ENCODE assay signal across 22 cellular contexts in the genomic region with DNA sequence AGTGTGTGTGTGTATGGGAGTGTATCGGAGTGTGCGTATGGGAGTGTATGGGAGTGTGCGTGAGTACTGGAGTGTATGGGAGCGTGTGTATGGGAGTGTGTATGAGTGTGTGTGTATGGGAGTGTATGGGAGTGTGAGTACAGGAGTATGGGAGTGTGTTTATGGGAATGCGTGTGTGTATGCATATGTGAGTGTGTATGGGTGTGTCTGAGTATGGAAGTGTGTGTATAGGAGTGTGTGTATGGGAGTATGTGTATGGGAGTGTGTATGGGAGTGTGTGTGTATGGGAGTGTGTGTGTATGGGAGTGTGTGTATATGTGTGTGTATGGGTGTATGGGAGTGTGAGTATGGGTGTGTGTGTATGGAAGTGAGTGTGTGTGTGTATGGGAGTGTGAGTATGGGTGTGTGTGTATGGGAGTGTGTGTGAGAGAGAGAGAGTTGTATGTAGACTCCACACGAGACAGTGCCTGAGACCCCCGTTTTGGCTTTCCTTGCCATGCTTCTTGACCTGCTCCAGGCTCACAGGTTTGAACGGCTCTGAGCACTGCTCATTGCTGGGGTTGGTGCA. TPM values are rescaled to one million over a fixed set of nuclear protein-coding genes. Genes with fewer than 3 reads are reported as not detected.
DNase-seq lines count a peak whose midpoint lies in the region; ATAC-seq and TF ChIP-seq lines count a peak whose summit lies in the region.
"Had no signal": no experiment of that assay in that cellular context is flagged by ENCODE, and none has a peak within 500 bp of the region (broad histone marks: within the 10 kb centered on the region; RNA-seq: fewer than 3 reads in every experiment).

No MANE protein-coding gene starts in this region.

- H3K36me3 ChIP-seq in HCT116 (ENCODE audit: control insufficient read depth in 1 of 2, insufficient read depth in 2 of 2, low read length in 2 of 2) (peaks cover 6 to 17% of the 10 kb centered on the region in 2 experiments; a peak in 2 of 4 replicates), esophagus muscularis mucosa (peaks cover 0 to 25% (median 19%) of the 10 kb centered on the region in 4 donors), neural progenitor cell (no peaks in the 10 kb centered on the region)
- H3K36me3 ChIP-seq: MG63, ovary had no signal

- no peak overlapping the region for H2AFZ ChIP-seq in HCT116 (ENCODE audit: low read depth, low read length, poor library complexity, severe bottlenecking)
- H2AFZ ChIP-seq in neural progenitor cell (replicated peaks) = no peak overlapping the region
- H2AFZ ChIP-seq: hepatocyte had no signal

- H3K27ac ChIP-seq in HCT116 (ENCODE audit: low read depth, low read length) (no peak overlapping the region), esophagus muscularis mucosa (replicated peaks in 1 of 4) (no peak overlapping the region), neural progenitor cell (no peak overlapping the region)
- H3K27ac ChIP-seq: hepatocyte, HL-60, ovary, sigmoid colon had no signal

- no peaks in the 10 kb centered on the region for H3F3A ChIP-seq in neural progenitor cell (ENCODE audit: low read depth)

- H3K27me3 ChIP-seq in HCT116 (ENCODE audit: insufficient read depth, low read length) = no peaks in the 10 kb centered on the region
- H3K27me3 ChIP-seq in esophagus muscularis mucosa = no peaks in the 10 kb centered on the region
- no peaks in the 10 kb centered on the region for H3K27me3 ChIP-seq in neural progenitor cell
- H3K27me3 ChIP-seq: hepatocyte, MG63, ovary, sigmoid colon had no signal

- H4K20me1 ChIP-seq in HCT116 (ENCODE audit: insufficient read depth) (no peaks in the 10 kb centered on the region), neural progenitor cell (ENCODE audit: low read depth) (no peaks in the 10 kb centered on the region)

- H3K27me3 Mint-ChIP-seq in neural progenitor cell (ENCODE audit: insufficient read depth, low read depth) = peaks cover 3% of the 10 kb centered on the region

- H3K4me3 ChIP-seq in HCT116 (replicated peaks in 1 of 2; ENCODE audit: low read depth in 1 of 2, low read length in 2 of 2) (no peak overlapping the region), esophagus muscularis mucosa (no peak overlapping the region), neural progenitor cell (no peak overlapping the region)
- H3K4me3 ChIP-seq: hepatocyte, MG63, ovary, sigmoid colon had no signal

- H3K9ac ChIP-seq in HCT116 (ENCODE audit: low read length) = no peak overlapping the region
- no peak overlapping the region for H3K9ac ChIP-seq in neural progenitor cell

- RAD21 ChIA-PET in HCT116 (lab: Charles Lee; ENCODE audit: low non-redundant PET in 1 of 2, low total read pairs in 2 of 2, uncharacterized antibody in 2 of 2, unreplicated experiment in 2 of 2) = no interaction called here

- intact Hi-C loops in HCT116 (cut with micrococcal nuclease) (loop anchor here (2.0 kb wide), 1 partner anchor 147 kb away; no protein-coding TSS in a partner anchor), esophagus muscularis mucosa (cut with DNase I) (no loop called here)

- no TSS peak for BruUV-seq in HCT116 (replicated peaks; lab: Mats Ljungman, UMichigan)

- no peak overlapping the region for H3K4me3 Mint-ChIP-seq in stimulated activated effector memory CD8-positive, alpha-beta T cell treated with anti-CD3 and anti-CD28 coated beads, Interleukin-12 subunit alpha, Interleukin-12 subunit beta, amount 100 ng/mL, for 72 hours
- H3K4me3 Mint-ChIP-seq in neural progenitor cell = no peak overlapping the region

- no peak for TF ChIP-seq EP300 in esophagus muscularis mucosa (IDR thresholded peaks at IDR 0.05)

- no peaks in the 10 kb centered on the region for H3K9me3 Mint-ChIP-seq in stimulated activated effector memory CD8-positive, alpha-beta T cell treated with anti-CD3 and anti-CD28 coated beads, Interleukin-12 subunit alpha, Interleukin-12 subunit beta, amount 100 ng/mL, for 72 hours
- H3K9me3 Mint-ChIP-seq in neural progenitor cell = no peaks in the 10 kb centered on the region

- CTCF ChIA-PET in GM10248 (lab: Yijun Ruan, JAX) = no interaction called here
- CTCF ChIA-PET in HCT116 (lab: Charles Lee) = no interaction called here

- H3K9me2 ChIP-seq in HCT116 (ENCODE audit: insufficient read depth) = no peaks in the 10 kb centered on the region

- peaks cover 9% of the 10 kb centered on the region for H3K4me1 Mint-ChIP-seq in stimulated activated effector memory CD8-positive, alpha-beta T cell treated with anti-CD3 and anti-CD28 coated beads, Interleukin-12 subunit alpha, Interleukin-12 subunit beta, amount 100 ng/mL, for 72 hours
- peaks cover 5% of the 10 kb centered on the region for H3K4me1 Mint-ChIP-seq in neural progenitor cell

- TF ChIP-seq POLR2A in HCT116 (IDR thresholded peaks at IDR 0.05; ENCODE audit: borderline replicate concordance, extremely low read depth, insufficient read depth, insufficient read length) (no peak), esophagus muscularis mucosa (IDR thresholded peaks at IDR 0.05; ENCODE audit: low read depth) (no peak)

- H3K9me3 ChIP-seq in HCT116 (ENCODE audit: control insufficient read depth in 1 of 2, insufficient read depth in 1 of 2, low read depth in 1 of 2, low read length in 2 of 2) = no peaks in the 10 kb centered on the region
- no peaks in the 10 kb centered on the region for H3K9me3 ChIP-seq in esophagus muscularis mucosa
- no peaks in the 10 kb centered on the region for H3K9me3 ChIP-seq in neural progenitor cell (ENCODE audit: low read depth)
- H3K9me3 ChIP-seq: MG63, ovary, sigmoid colon had no signal

- no peak overlapping the region for H3K4me2 ChIP-seq in HCT116 (ENCODE audit: low read length)
- no peak overlapping the region for H3K4me2 ChIP-seq in neural progenitor cell
- H3K4me2 ChIP-seq: hepatocyte had no signal

- peak; percentile 6 for DNase-seq in GM10248 (ENCODE audit: extremely low spot score)
- no peak for DNase-seq in HCT116 (ENCODE audit: low read depth, low spot score)
- DNase-seq in esophagus muscularis mucosa (ENCODE audit: extremely low spot score) = peak; percentile 91
- no peak for DNase-seq in stimulated activated effector memory CD8-positive, alpha-beta T cell treated with anti-CD3 and anti-CD28 coated beads, Interleukin-12 subunit alpha, Interleukin-12 subunit beta, amount 100 ng/mL, for 72 hours (ENCODE audit: low spot score in 2 of 2)
- no peak for DNase-seq in neural progenitor cell (ENCODE audit: low spot score)
- DNase-seq: activated CD4-positive, alpha-beta T cell treated with anti-CD3 and anti-CD28 coated beads for 4 hours; activated naive CD4-positive, alpha-beta T cell; activated T-cell treated with anti-CD3 and anti-CD28 coated beads for 4 hours; amygdala; foreskin fibroblast; mammary epithelial cell; MG63; NCI-H1436; NCI-H2171; NCI-H526; ovary; SIG-M5; sigmoid colon had no signal

- ATAC-seq in HCT116 (peak; percentile 5; the same call in 1 of the 2 replicates), HG02763 (IDR thresholded peaks at IDR 0.05; ENCODE audit: unreplicated experiment) (no peak), GM18511 (IDR thresholded peaks at IDR 0.05; ENCODE audit: unreplicated experiment) (no peak)
- peak; percentile 29 for ATAC-seq in stimulated activated effector memory CD8-positive, alpha-beta T cell treated with anti-CD3 and anti-CD28 coated beads, Interleukin-12 subunit alpha, Interleukin-12 subunit beta, amount 100 ng/mL, for 72 hours

- WGBS in esophagus muscularis mucosa = 73% methylated on average over 8 of the region's 8 CpGs

- POLR2A ChIA-PET in GM10248 (lab: Yijun Ruan, JAX) (no interaction called here), HCT116 (lab: Charles Lee) (no interaction called here)

- H3K79me2 ChIP-seq in HCT116 (ENCODE audit: insufficient read depth, low read length) (no peaks in the 10 kb centered on the region), neural progenitor cell (ENCODE audit: low read depth) (no peaks in the 10 kb centered on the region)
- H3K79me2 ChIP-seq: hepatocyte had no signal

- no peak for TF ChIP-seq RAD21 in HCT116 (IDR thresholded peaks at IDR 0.05; ENCODE audit: low read depth)

- TF ChIP-seq CTCF in GM10248 (IDR thresholded peaks at IDR 0.05; ENCODE audit: control extremely low read depth, extremely low read depth, low read depth, missing control alignments) (no peak), HCT116 (IDR thresholded peaks at IDR 0.05 in 2 of 3, conservative IDR thresholded peaks at IDR 0.05 in 1 of 3; ENCODE audit: borderline replicate concordance in 1 of 3, insufficient read depth in 1 of 3, low read depth in 2 of 3, low read length in 2 of 3) (no peak), esophagus muscularis mucosa (IDR thresholded peaks at IDR 0.05) (no peak), neural progenitor cell (IDR thresholded peaks at IDR 0.05) (no peak)

- no peak overlapping the region for H3K27ac Mint-ChIP-seq in stimulated activated effector memory CD8-positive, alpha-beta T cell treated with anti-CD3 and anti-CD28 coated beads, Interleukin-12 subunit alpha, Interleukin-12 subunit beta, amount 100 ng/mL, for 72 hours
- H3K27ac Mint-ChIP-seq in neural progenitor cell = no peak overlapping the region

- H3K4me1 ChIP-seq in HCT116 (ENCODE audit: control insufficient read depth in 1 of 2, insufficient read depth in 2 of 2, low read length in 2 of 2) (no peaks in the 10 kb centered on the region), esophagus muscularis mucosa (no peaks in the 10 kb centered on the region), neural progenitor cell (peaks cover 18% of the 10 kb centered on the region)
- H3K4me1 ChIP-seq: sigmoid colon had no signal

- peaks cover 27% of the 10 kb centered on the region for H3K36me3 Mint-ChIP-seq in stimulated activated effector memory CD8-positive, alpha-beta T cell treated with anti-CD3 and anti-CD28 coated beads, Interleukin-12 subunit alpha, Interleukin-12 subunit beta, amount 100 ng/mL, for 72 hours
- peaks cover 1% of the 10 kb centered on the region for H3K36me3 Mint-ChIP-seq in neural progenitor cell

TF ChIP-seq in HCT116, 20 proteins besides CTCF, POLR2A, EP300 and RAD21 (continues in another document):
- no peak for TF ChIP-seq SIN3A (IDR thresholded peaks at IDR 0.05; ENCODE audit: low read depth)

RNA-seq across cellular contexts. Expression of gene COL17A1, which starts 49.8 kb away (rescaled TPM):
- total RNA-seq in HCT116 (2021; ENCODE audit: unreplicated experiment) = 3.5 TPM
- 4.1 and 5.1 TPM in 2 replicates for polyA plus RNA-seq in HCT116 (2012)
- total RNA-seq in esophagus muscularis mucosa = under 1 TPM in 3 of 4 donors, not detected in 1; 0.17 to 0.29 (median 0.26) TPM
- 1.5 and 2.3 TPM in 2 replicates for total RNA-seq in neural progenitor cell (ENCODE audit: low replicate concordance)
- total RNA-seq: sigmoid colon had no signal

Comparison
In these comparisons a context has a peak if more than half of its experiments do, and no peak if none do; other contexts are left out.
1. DNase-seq: peak in GM10248 (single experiment) and esophagus muscularis mucosa (single experiment); none in HCT116 (single experiment), stimulated activated effector memory CD8-positive, alpha-beta T cell treated with anti-CD3 and anti-CD28 coated beads, Interleukin-12 subunit alpha, Interleukin-12 subunit beta, amount 100 ng/mL, for 72 hours (0 of 2) and neural progenitor cell (single experiment).
2. ATAC-seq: peak in HCT116 (single experiment) and stimulated activated effector memory CD8-positive, alpha-beta T cell treated with anti-CD3 and anti-CD28 coated beads, Interleukin-12 subunit alpha, Interleukin-12 subunit beta, amount 100 ng/mL, for 72 hours (single experiment); none in HG02763 (single experiment) and GM18511 (single experiment).